5 cellular contexts compared by ENCODE assay signal in genomic region chr12:49713952-49714351, GRCh38. TPM values are rescaled to one million over a fixed set of nuclear protein-coding genes. Genes with fewer than 3 reads are reported as not detected.
A peak's percentile ranks its signal among the peaks of the same experiment; 100 is the strongest.
DNase-seq lines count a peak whose midpoint lies in the region; ATAC-seq, FAIRE-seq and TF ChIP-seq lines count a peak whose summit lies in the region.
"Not testable (repeated sequence)": the region's sequence is repeated elsewhere in the genome, so short reads cannot be mapped to it uniquely, and the experiment has no call there.

No MANE protein-coding gene starts in this region.

- not testable (repeated sequence) for TF ChIP-seq RAD21 in IMR-90 (IDR thresholded peaks at IDR 0.05; ENCODE audit: low read length); K562 (CRISPR knock-in tag; conservative IDR thresholded peaks at IDR 0.05 in 1 of 2, IDR thresholded peaks at IDR 0.05 in 1 of 2); HepG2 (CRISPR knock-in tag; IDR thresholded peaks at IDR 0.05)

- H2BK20ac ChIP-seq in IMR-90 (ENCODE audit: low read depth, low read length) = not testable (repeated sequence)

- not testable (repeated sequence) for H3K4me1 Mint-ChIP-seq in astrocyte (ENCODE audit: low read depth, unreplicated experiment)

- intact Hi-C loops in IMR-90 (cut with micrococcal nuclease); K562 (cut with micrococcal nuclease); HepG2 (cut with micrococcal nuclease; ENCODE audit: unreplicated experiment): not testable (repeated sequence)

- H3K4ac ChIP-seq in IMR-90 (ENCODE audit: low read depth, low read length) = not testable (repeated sequence)

- H3K14ac ChIP-seq in IMR-90 (replicated peaks; ENCODE audit: low read depth, low read length) = not testable (repeated sequence)

- not testable (repeated sequence) for H2AK9ac ChIP-seq in IMR-90 (replicated peaks; ENCODE audit: low read depth, low read length, poor library complexity)

- H2BK120ac ChIP-seq in IMR-90 (ENCODE audit: low read depth, low read length) = not testable (repeated sequence)

- H4K20me1 ChIP-seq in IMR-90 (ENCODE audit: insufficient read depth, low read length); astrocyte (ENCODE audit: insufficient read depth, low read length); K562 (replicated peaks; ENCODE audit: control insufficient read depth, insufficient read depth, low read length); HepG2 (ENCODE audit: insufficient read depth, low read length): not testable (repeated sequence)

- H3K4me3 Mint-ChIP-seq in astrocyte (ENCODE audit: unreplicated experiment) = peak overlapping the region; percentile 63

- 100% methylated on average over 2 of the region's 3 CpGs; no CpG with 5 or more reads in 1 of the 2 experiments for WGBS in IMR-90 (ENCODE audit: extremely low coverage in 2 of 2, insufficient read length in 1 of 2), 2 experiments
- 53% methylated on average over 3 of the region's 3 CpGs for WGBS in K562 (ENCODE audit: insufficient coverage, low coverage, missing lambda C conversion rate)
- WGBS in HepG2 (ENCODE audit: low lambda C conversion rate) = 61% methylated on average over 3 of the region's 3 CpGs

- in situ Hi-C loops in IMR-90 (cut with MboI; ENCODE audit: low sequenced_read_pairs); K562 (cut with MboI); HepG2 (cut with HindIII; ENCODE audit: extremely low pct_ligation_motif_present, low pct_unique_long_range_greater_than_20kb): not testable (repeated sequence)

- not testable (repeated sequence) for TF ChIP-seq EP300 in K562 (IDR thresholded peaks at IDR 0.05; ENCODE audit: low read length); HepG2 (IDR thresholded peaks at IDR 0.05; ENCODE audit: low read depth in 2 of 2, low read length in 2 of 2); HepG2 (CRISPR knock-in tag; IDR thresholded peaks at IDR 0.05; ENCODE audit: borderline replicate concordance)

- peaks cover 29% of the 10 kb centered on the region for H3K27me3 ChIP-seq in IMR-90 (ENCODE audit: control insufficient read depth, insufficient read depth, low read length)
- peaks cover 35% of the 10 kb centered on the region for H3K27me3 ChIP-seq in astrocyte (ENCODE audit: insufficient read depth, low read length)
- not testable (repeated sequence) for H3K27me3 ChIP-seq in K562 (ENCODE audit: control insufficient read depth in 2 of 2, insufficient read depth in 2 of 2, low read length in 2 of 2)
- H3K27me3 ChIP-seq in HepG2 (ENCODE audit: control insufficient read depth in 1 of 2, insufficient read depth in 2 of 2, low read length in 2 of 2) = 0 out of 5 replicates have a peak, but pooled peaks cover 0 to 11% of the 10 kb centered on the region in 2 experiments

- H3K9ac ChIP-seq in IMR-90 (ENCODE audit: low read depth, low read length); astrocyte (ENCODE audit: low read length); K562 (ENCODE audit: insufficient read depth in 1 of 2, low read depth in 2 of 2, low read length in 2 of 2); HepG2 (ENCODE audit: insufficient read depth, low read depth, low read length): not testable (repeated sequence)

- H3K27ac Mint-ChIP-seq in astrocyte (ENCODE audit: unreplicated experiment) = peak overlapping the region; percentile 6

- ATAC-seq in IMR-90 (ENCODE audit: low read depth); K562; HepG2: not testable (repeated sequence)

- not testable (repeated sequence) for DNase-seq in IMR-90; astrocyte (ENCODE audit: low read depth); K562 (ENCODE audit: extremely low read depth in 1 of 4, low spot score in 3 of 4); HepG2 (ENCODE audit: low spot score)

- BruUV-seq in IMR-90 (replicated peaks; lab: Mats Ljungman, UMichigan); K562 (replicated peaks; lab: Mats Ljungman, UMichigan); HepG2 (replicated peaks; lab: Mats Ljungman, UMichigan): not testable (repeated sequence)

- H2BK15ac ChIP-seq in IMR-90 (ENCODE audit: low read depth, low read length) = not testable (repeated sequence)

- not testable (repeated sequence) for H3K4me3 ChIP-seq in HEK293 (ENCODE audit: low read depth, low read length); IMR-90 (ENCODE audit: insufficient read depth, low read depth, low read length); astrocyte (ENCODE audit: insufficient read depth, low read depth, low read length); K562; HepG2 (replicated peaks in 1 of 3; ENCODE audit: insufficient read depth in 1 of 3, low read depth in 2 of 3, low read length in 3 of 3)

- not testable (repeated sequence) for H3K9me3 Mint-ChIP-seq in astrocyte (ENCODE audit: unreplicated experiment)

- not testable (repeated sequence) for H2BK5ac ChIP-seq in IMR-90 (ENCODE audit: low read depth, low read length, poor library complexity, severe bottlenecking)

- TF ChIP-seq CTCF in HEK293 (tag by site-specific recombination; IDR thresholded peaks at IDR 0.05); IMR-90 (conservative IDR thresholded peaks at IDR 0.05; ENCODE audit: low read depth, low read length); astrocyte (IDR thresholded peaks at IDR 0.05; ENCODE audit: insufficient read depth, low read depth, low read length); K562 (IDR thresholded peaks at IDR 0.05 in 2 of 3, conservative IDR thresholded peaks at IDR 0.05 in 1 of 3; ENCODE audit: insufficient read depth in 2 of 3, low read depth in 1 of 3, low read length in 3 of 3); HepG2 (CRISPR knock-in tag; IDR thresholded peaks at IDR 0.05): not testable (repeated sequence)

- H3K9me1 ChIP-seq in IMR-90 (ENCODE audit: insufficient read depth, low read length); K562 (ENCODE audit: control insufficient read depth, insufficient read depth, low read length): not testable (repeated sequence)

- not testable (repeated sequence) for H4K8ac ChIP-seq in IMR-90 (ENCODE audit: low read depth in 2 of 2, low read length in 2 of 2)

- H3K79me1 ChIP-seq in IMR-90 (ENCODE audit: low read depth in 1 of 2, low read length in 2 of 2) = not testable (repeated sequence)

- not testable (repeated sequence) for H4K5ac ChIP-seq in IMR-90 (ENCODE audit: low read depth, low read length)

- H3K4me2 ChIP-seq in IMR-90 (ENCODE audit: low read depth, low read length); astrocyte (ENCODE audit: low read length); K562 (ENCODE audit: insufficient read depth, low read length); HepG2 (ENCODE audit: low read depth, low read length): not testable (repeated sequence)

- H3K36me3 ChIP-seq in HEK293 (ENCODE audit: control insufficient read depth in 2 of 2, insufficient read depth in 1 of 2, low read length in 2 of 2); IMR-90 (ENCODE audit: control insufficient read depth, insufficient read depth, low read length); astrocyte (ENCODE audit: insufficient read depth, low read length); K562 (ENCODE audit: control insufficient read depth, insufficient read depth, low read length); HepG2 (replicated peaks in 1 of 2; ENCODE audit: control insufficient read depth in 1 of 2, insufficient read depth in 2 of 2, low read length in 2 of 2): not testable (repeated sequence)

- not testable (repeated sequence) for H3K18ac ChIP-seq in IMR-90 (ENCODE audit: low read depth, low read length)

- POLR2A ChIA-PET in HEK293 (lab: Yijun Ruan, JAX); IMR-90 (lab: Charles Lee; ENCODE audit: unreplicated experiment); K562 (lab: Yijun Ruan, JAX); HepG2 (lab: Yijun Ruan, JAX): not testable (repeated sequence)

- H3K9me3 ChIP-seq in HEK293 (ENCODE audit: control insufficient read depth, insufficient read depth, low read depth, low read length); IMR-90 (ENCODE audit: control insufficient read depth, insufficient read depth, low read length); astrocyte (ENCODE audit: insufficient read depth, low read depth, low read length); K562 (replicated peaks; ENCODE audit: control insufficient read depth, insufficient read depth, low read depth, low read length); HepG2 (ENCODE audit: low read length): not testable (repeated sequence)

- not testable (repeated sequence) for H3K36me3 Mint-ChIP-seq in astrocyte (ENCODE audit: low read depth, unreplicated experiment)

- not testable (repeated sequence) for H3K4me1 ChIP-seq in HEK293 (ENCODE audit: control insufficient read depth, insufficient read depth, low read length); IMR-90 (ENCODE audit: control insufficient read depth, insufficient read depth, low read length); astrocyte (ENCODE audit: insufficient read depth, low read length); K562 (replicated peaks in 1 of 2; ENCODE audit: control insufficient read depth in 2 of 2, insufficient read depth in 2 of 2, low read length in 2 of 2); HepG2 (ENCODE audit: insufficient read depth, low read length)

- dilution Hi-C loops in IMR-90 (cut with HindIII; ENCODE audit: low sequenced_read_pairs, unreplicated experiment) = not testable (repeated sequence)

- not testable (repeated sequence) for TF ChIP-seq POLR2A in IMR-90 (IDR thresholded peaks at IDR 0.05; ENCODE audit: low read depth, low read length); K562 (conservative IDR thresholded peaks at IDR 0.05); HepG2 (IDR thresholded peaks at IDR 0.05; ENCODE audit: insufficient read depth in 1 of 2, low read depth in 2 of 2, low read length in 2 of 2)

- H3K27ac ChIP-seq in HEK293 (ENCODE audit: extremely low read depth, low read depth, low read length); IMR-90 (ENCODE audit: insufficient read depth, low read length); astrocyte (ENCODE audit: low read depth, low read length); K562 (ENCODE audit: extremely low read depth, low read depth, low read length); HepG2 (ENCODE audit: extremely low read length, insufficient read depth, low read length): not testable (repeated sequence)

- CTCF ChIA-PET in HEK293 (lab: Yijun Ruan, JAX) = interaction anchor here (0.5 to 2.4 kb wide), 3 partner anchors 28 to 354 kb away, joined by 3 to 10 read pairs (median 4); partner anchors contain the start of gene TMBIM6
- CTCF ChIA-PET in IMR-90 (lab: Yijun Ruan, JAX); K562 (lab: Yijun Ruan, JAX; ENCODE audit: low intra/inter-chr PET ratio); HepG2 (lab: Yijun Ruan, JAX; ENCODE audit: low intra/inter-chr PET ratio, low total read pairs): not testable (repeated sequence)

- not testable (repeated sequence) for H3K56ac ChIP-seq in IMR-90 (ENCODE audit: extremely low read depth, insufficient read depth, low read length)

- not testable (repeated sequence) for H4K91ac ChIP-seq in IMR-90 (ENCODE audit: insufficient read depth, low read depth, low read length)

- H3K23ac ChIP-seq in IMR-90 (ENCODE audit: low read depth, low read length) = not testable (repeated sequence)

- not testable (repeated sequence) for FAIRE-seq in astrocyte (lab: Jason Lieb, UNC); K562 (lab: Jason Lieb, UNC); HepG2 (lab: Jason Lieb, UNC)

- not testable (repeated sequence) for H3K79me2 ChIP-seq in astrocyte (ENCODE audit: insufficient read depth, low read length); K562 (ENCODE audit: control insufficient read depth, insufficient read depth, low read length); HepG2 (ENCODE audit: insufficient read depth, low read length)

- peaks cover 32% of the 10 kb centered on the region for H3K27me3 Mint-ChIP-seq in astrocyte (ENCODE audit: low read depth, unreplicated experiment)

- H2AFZ ChIP-seq in IMR-90 (replicated peaks; ENCODE audit: low read length, poor library complexity); astrocyte (ENCODE audit: low read depth, low read length); K562 (ENCODE audit: low read depth, low read length); HepG2 (ENCODE audit: low read length): not testable (repeated sequence)

- H2AK5ac ChIP-seq in IMR-90 (ENCODE audit: low read depth, low read length) = not testable (repeated sequence)

RNA-seq across cellular contexts. Expression of gene FMNL3, which starts 6.7 kb away (rescaled TPM):
- total RNA-seq in IMR-90 (2012; rRNA removed) = 34.4 and 36.4 TPM in 2 replicates
- polyA plus RNA-seq in IMR-90 (2012; rRNA removed) = 13.2 and 16.3 TPM in 2 replicates
- polyA plus RNA-seq in IMR-90 (2012; cell fraction: cytosol; rRNA removed) = 7.6 TPM in 2 replicates
- 23.2 and 32.5 TPM in 2 replicates for polyA plus RNA-seq in IMR-90 (2012; cell fraction: nucleus; rRNA removed; ENCODE audit: low replicate concordance)
- 58.4 and 62.9 TPM in 2 replicates for total RNA-seq in astrocyte
- 38.8 and 46.8 TPM in 2 replicates for total RNA-seq in K562 (2011; cell fraction: chromatin; rRNA removed; ENCODE audit: low replicate concordance)
- total RNA-seq in K562 (2011; cell fraction: nucleolus; rRNA removed) = 17.4 and 19.8 TPM in 2 replicates
- 20.3 and 21.7 TPM in 2 replicates for total RNA-seq in K562 (2011; cell fraction: nucleoplasm; rRNA removed)
- total RNA-seq in K562 (2014; rRNA removed) = 8.8 and 9.5 TPM in 2 replicates
- 6.8 and 7.9 TPM in 2 replicates for total RNA-seq in K562 (2014; rRNA removed; fragmentation: Illumina TruSeq; extraction: Trizol)
- 6.4 and 7.1 TPM in 2 replicates for total RNA-seq in K562 (2015; rRNA removed; fragmentation: Illumina TruSeq; extraction: Trizol)
- total RNA-seq in K562 (2021) = 11.1 and 14.4 TPM in 2 replicates
- 6.9 and 7.0 TPM in 2 replicates for polyA plus RNA-seq in K562 (2011; rRNA removed)
- polyA plus RNA-seq in K562 (2011; cell fraction: cytosol; rRNA removed) = 5.4 and 7.5 TPM in 2 replicates
- polyA plus RNA-seq in K562 (2011; cell fraction: nucleus; rRNA removed) = 22.2 and 25.7 TPM in 2 replicates
- polyA plus RNA-seq in K562 (2012) = 8.6 and 13.4 TPM in 2 replicates
- polyA plus RNA-seq in K562 (2014; fragmentation: Illumina TruSeq; extraction: Trizol) = 6.7 and 7.7 TPM in 2 replicates
- under 1 TPM; 0.49 to 0.53 TPM for polyA plus RNA-seq in K562 (2014; fragmentation: Nextera tagmentation; extraction: Ambion mirVana)
- polyA plus RNA-seq in K562 (2014; rRNA removed) = 5.4 and 7.4 TPM in 2 replicates
- 17.9 and 21.0 TPM in 2 replicates for polyA minus RNA-seq in K562 (2011; rRNA and poly(A)+ RNA removed)
- polyA minus RNA-seq in K562 (2011; cell fraction: cytosol; rRNA and poly(A)+ RNA removed) = 8.6 and 11.9 TPM in 2 replicates
- 8.9 and 16.9 TPM in 2 replicates for polyA minus RNA-seq in K562 (2011; cell fraction: nucleus; rRNA and poly(A)+ RNA removed)
- 0.79 and 1.1 TPM in 2 replicates for total RNA-seq in HepG2 (2016; rRNA removed; fragmentation: Illumina TruSeq; extraction: Trizol)
- 0.10 and 0.44 TPM in 2 replicates for total RNA-seq in HepG2 (2016; cell fraction: cytosol; rRNA removed; fragmentation: Illumina TruSeq; extraction: Trizol; ENCODE audit: low read depth)
- total RNA-seq in HepG2 (2016; cell fraction: insoluble cytoplasmic fraction; rRNA removed; fragmentation: Illumina TruSeq; extraction: Trizol) = 0.82 and 1.00 TPM in 2 replicates
- total RNA-seq in HepG2 (2016; cell fraction: membrane; rRNA removed; fragmentation: Illumina TruSeq; extraction: Trizol) = 0.55 and 0.80 TPM in 2 replicates
- 0.65 and 1.0 TPM in 2 replicates for total RNA-seq in HepG2 (2016; cell fraction: nucleus; rRNA removed; fragmentation: Illumina TruSeq; extraction: Trizol)
- polyA plus RNA-seq in HepG2 (2011; rRNA removed) = 0.44 and 0.64 TPM in 2 replicates
- polyA plus RNA-seq in HepG2 (2011; cell fraction: cytosol; rRNA removed) = 0.23 and 0.36 TPM in 2 replicates
- 1.2 and 1.3 TPM in 2 replicates for polyA plus RNA-seq in HepG2 (2011; cell fraction: nucleus; rRNA removed)
- 0.48 and 0.68 TPM in 2 replicates for polyA plus RNA-seq in HepG2 (2012)
- 0.08 TPM in 2 replicates for polyA plus RNA-seq in HepG2 (2016; cell fraction: cytosol; fragmentation: Illumina TruSeq; extraction: Trizol; ENCODE audit: low read depth)
- 0.69 and 0.75 TPM in 2 replicates for polyA plus RNA-seq in HepG2 (2016; cell fraction: insoluble cytoplasmic fraction; fragmentation: Illumina TruSeq; extraction: Trizol; ENCODE audit: low read depth)
- polyA plus RNA-seq in HepG2 (2016; cell fraction: membrane; fragmentation: Illumina TruSeq; extraction: Trizol; ENCODE audit: low read depth) = 0.34 and 0.46 TPM in 2 replicates
- 1.3 and 1.4 TPM in 2 replicates for polyA plus RNA-seq in HepG2 (2016; cell fraction: nucleus; fragmentation: Illumina TruSeq; extraction: Trizol; ENCODE audit: insufficient read depth, low read depth)
- 1.4 and 10.5 TPM in 2 replicates for polyA minus RNA-seq in HepG2 (2011; rRNA and poly(A)+ RNA removed; ENCODE audit: low replicate concordance)
- 0.40 and 0.97 TPM in 2 replicates for polyA minus RNA-seq in HepG2 (2011; cell fraction: cytosol; rRNA and poly(A)+ RNA removed)
- polyA minus RNA-seq in HepG2 (2011; cell fraction: nucleus; rRNA and poly(A)+ RNA removed) = 0.75 and 0.77 TPM in 2 replicates

RNA-seq across cellular contexts. Expression of gene TMBIM6, which starts 27.4 kb away (rescaled TPM):
- 255 and 369 TPM in 2 replicates for total RNA-seq in IMR-90 (2012; rRNA removed)
- polyA plus RNA-seq in IMR-90 (2012; rRNA removed) = 267 and 285 TPM in 2 replicates
- polyA plus RNA-seq in IMR-90 (2012; cell fraction: cytosol; rRNA removed) = 145 and 287 TPM in 2 replicates
- 57.9 and 235 TPM in 2 replicates for polyA plus RNA-seq in IMR-90 (2012; cell fraction: nucleus; rRNA removed; ENCODE audit: low replicate concordance)
- total RNA-seq in astrocyte = 434 and 452 TPM in 2 replicates
- 401 and 445 TPM in 2 replicates for total RNA-seq in K562 (2011; cell fraction: chromatin; rRNA removed; ENCODE audit: low replicate concordance)
- 407 and 460 TPM in 2 replicates for total RNA-seq in K562 (2011; cell fraction: nucleolus; rRNA removed)
- 608 and 797 TPM in 2 replicates for total RNA-seq in K562 (2011; cell fraction: nucleoplasm; rRNA removed)
- total RNA-seq in K562 (2014; rRNA removed) = 147 and 188 TPM in 2 replicates
- total RNA-seq in K562 (2014; rRNA removed; fragmentation: Illumina TruSeq; extraction: Trizol) = 268 and 290 TPM in 2 replicates
- 247 and 254 TPM in 2 replicates for total RNA-seq in K562 (2015; rRNA removed; fragmentation: Illumina TruSeq; extraction: Trizol)
- 322 and 355 TPM in 2 replicates for total RNA-seq in K562 (2021)
- polyA plus RNA-seq in K562 (2011; rRNA removed) = 357 and 403 TPM in 2 replicates
- polyA plus RNA-seq in K562 (2011; cell fraction: cytosol; rRNA removed) = 276 and 434 TPM in 2 replicates
- polyA plus RNA-seq in K562 (2011; cell fraction: nucleus; rRNA removed) = 186 and 273 TPM in 2 replicates
- 452 and 476 TPM in 2 replicates for polyA plus RNA-seq in K562 (2012)
- polyA plus RNA-seq in K562 (2014; fragmentation: Illumina TruSeq; extraction: Trizol) = 325 and 352 TPM in 2 replicates
- 1,000 to 10,000 TPM; 1,205 to 1,288 TPM for polyA plus RNA-seq in K562 (2014; fragmentation: Nextera tagmentation; extraction: Ambion mirVana)
- polyA plus RNA-seq in K562 (2014; rRNA removed) = 197 and 209 TPM in 2 replicates
- 220 and 237 TPM in 2 replicates for polyA minus RNA-seq in K562 (2011; rRNA and poly(A)+ RNA removed)
- 91.4 and 130 TPM in 2 replicates for polyA minus RNA-seq in K562 (2011; cell fraction: cytosol; rRNA and poly(A)+ RNA removed)
- 50.4 and 88.6 TPM in 2 replicates for polyA minus RNA-seq in K562 (2011; cell fraction: nucleus; rRNA and poly(A)+ RNA removed)
- total RNA-seq in HepG2 (2016; rRNA removed; fragmentation: Illumina TruSeq; extraction: Trizol) = 220 and 412 TPM in 2 replicates
- 49.6 and 57.4 TPM in 2 replicates for total RNA-seq in HepG2 (2016; cell fraction: cytosol; rRNA removed; fragmentation: Illumina TruSeq; extraction: Trizol; ENCODE audit: low read depth)
- total RNA-seq in HepG2 (2016; cell fraction: insoluble cytoplasmic fraction; rRNA removed; fragmentation: Illumina TruSeq; extraction: Trizol) = 229 and 414 TPM in 2 replicates
- total RNA-seq in HepG2 (2016; cell fraction: membrane; rRNA removed; fragmentation: Illumina TruSeq; extraction: Trizol) = 85.8 and 89.3 TPM in 2 replicates
- 296 and 323 TPM in 2 replicates for total RNA-seq in HepG2 (2016; cell fraction: nucleus; rRNA removed; fragmentation: Illumina TruSeq; extraction: Trizol)
- 445 and 468 TPM in 2 replicates for polyA plus RNA-seq in HepG2 (2011; rRNA removed)
- polyA plus RNA-seq in HepG2 (2011; cell fraction: cytosol; rRNA removed) = 286 and 485 TPM in 2 replicates
- polyA plus RNA-seq in HepG2 (2011; cell fraction: nucleus; rRNA removed) = 231 and 241 TPM in 2 replicates
- polyA plus RNA-seq in HepG2 (2012) = 423 and 441 TPM in 2 replicates
- 62.2 and 68.0 TPM in 2 replicates for polyA plus RNA-seq in HepG2 (2016; cell fraction: cytosol; fragmentation: Illumina TruSeq; extraction: Trizol; ENCODE audit: low read depth)
- polyA plus RNA-seq in HepG2 (2016; cell fraction: insoluble cytoplasmic fraction; fragmentation: Illumina TruSeq; extraction: Trizol; ENCODE audit: low read depth) = 213 and 227 TPM in 2 replicates
- polyA plus RNA-seq in HepG2 (2016; cell fraction: membrane; fragmentation: Illumina TruSeq; extraction: Trizol; ENCODE audit: low read depth) = 53.8 and 54.1 TPM in 2 replicates
- 552 and 556 TPM in 2 replicates for polyA plus RNA-seq in HepG2 (2016; cell fraction: nucleus; fragmentation: Illumina TruSeq; extraction: Trizol; ENCODE audit: insufficient read depth, low read depth)
- polyA minus RNA-seq in HepG2 (2011; rRNA and poly(A)+ RNA removed; ENCODE audit: low replicate concordance) = 536 and 564 TPM in 2 replicates
- polyA minus RNA-seq in HepG2 (2011; cell fraction: cytosol; rRNA and poly(A)+ RNA removed) = 151 and 170 TPM in 2 replicates
- 151 and 168 TPM in 2 replicates for polyA minus RNA-seq in HepG2 (2011; cell fraction: nucleus; rRNA and poly(A)+ RNA removed)
